16 cellular contexts compared by ENCODE assay signal in genomic region chr9:97811534-97812246, GRCh38. TPM values are rescaled to one million over a fixed set of nuclear protein-coding genes. Genes with fewer than 3 reads are reported as not detected.
DNase-seq lines count a peak whose midpoint lies in the region; ATAC-seq, FAIRE-seq and TF ChIP-seq lines count a peak whose summit lies in the region.
"Had no signal": no experiment of that assay in that cellular context is flagged by ENCODE, and none has a peak within 500 bp of the region (broad histone marks: within the 10 kb centered on the region; RNA-seq: fewer than 3 reads in every experiment).

No MANE protein-coding gene starts in this region.

- no peaks in the 10 kb centered on the region for H3K9me1 ChIP-seq in keratinocyte (ENCODE audit: control insufficient read depth, extremely low read depth, insufficient read depth, low read length)

- no peaks in the 10 kb centered on the region for H3K4me1 Mint-ChIP-seq in activated T-helper 17 cell treated with anti-CD3 and anti-CD28 coated beads, Interleukin-2, amount 50 U/mL, for 72 hours
- H3K4me1 Mint-ChIP-seq: CD4-positive, CD25-positive, alpha-beta regulatory T cell; stimulated activated memory B cell treated with anti-CD40 and anti-IgM and Interleukin-4, amounts not matched to agents 10 μg/mL and 1 μg/mL and 100 μg/mL, for 72 hours had no signal

- H3K27ac Mint-ChIP-seq in activated T-helper 17 cell treated with anti-CD3 and anti-CD28 coated beads, Interleukin-2, amount 50 U/mL, for 72 hours = no peak overlapping the region
- H3K27ac Mint-ChIP-seq: CD4-positive, CD25-positive, alpha-beta regulatory T cell; stimulated activated memory B cell treated with anti-CD40 and anti-IgM and Interleukin-4, amounts not matched to agents 10 μg/mL and 1 μg/mL and 100 μg/mL, for 72 hours had no signal

- no peaks in the 10 kb centered on the region for H3K79me2 ChIP-seq in keratinocyte (ENCODE audit: control insufficient read depth, insufficient read depth, low read length)
- no peaks in the 10 kb centered on the region for H3K79me2 ChIP-seq in hepatocyte

- TF ChIP-seq CTCF in keratinocyte (optimal IDR thresholded peaks at IDR 0.05 in 1 of 3, IDR thresholded peaks at IDR 0.05 in 1 of 3, conservative IDR thresholded peaks at IDR 0.05 in 1 of 3; ENCODE audit: extremely low read depth in 1 of 3, insufficient read depth in 2 of 3, low read length in 3 of 3) = no peak
- TF ChIP-seq CTCF in heart right ventricle (IDR thresholded peaks at IDR 0.05) = no peak
- no peak for TF ChIP-seq CTCF in hepatocyte (IDR thresholded peaks at IDR 0.05; ENCODE audit: poor library complexity)

- WGBS in heart right ventricle, 2 donors = 67 to 74% methylated on average over 7 of the region's 7 CpGs
- 86% methylated on average over 7 of the region's 7 CpGs for WGBS in hepatocyte (ENCODE audit: low lambda C conversion rate, missing lambda C conversion rate)

- H3K36me3 ChIP-seq in keratinocyte (ENCODE audit: control insufficient read depth in 2 of 2, extremely low read depth in 1 of 2, insufficient read depth in 2 of 2, low read length in 2 of 2) = no peaks in the 10 kb centered on the region
- H3K36me3 ChIP-seq in heart right ventricle = no peaks in the 10 kb centered on the region
- H3K36me3 ChIP-seq in hepatocyte (replicated peaks; ENCODE audit: insufficient read depth, low read depth) = no peaks in the 10 kb centered on the region
- H3K36me3 ChIP-seq: cardiac muscle cell, esophagus squamous epithelium, HAP-1 had no signal

- H3K4me1 ChIP-seq in keratinocyte (ENCODE audit: control insufficient read depth, extremely low read depth, insufficient read depth, low read length) = peaks cover 49% of the 10 kb centered on the region
- H3K4me1 ChIP-seq in heart right ventricle = peaks cover 0 to 7% (median 0%) of the 10 kb centered on the region in 9 donors
- no peaks in the 10 kb centered on the region for H3K4me1 ChIP-seq in hepatocyte (ENCODE audit: insufficient read depth)
- H3K4me1 ChIP-seq: HAP-1 had no signal

- H3K4me3 Mint-ChIP-seq in activated T-helper 17 cell treated with anti-CD3 and anti-CD28 coated beads, Interleukin-2, amount 50 U/mL, for 72 hours = no peak overlapping the region
- H3K4me3 Mint-ChIP-seq: stimulated activated memory B cell treated with anti-CD40 and anti-IgM and Interleukin-4, amounts not matched to agents 10 μg/mL and 1 μg/mL and 100 μg/mL, for 72 hours had no signal

- H3K27ac ChIP-seq in keratinocyte (ENCODE audit: control insufficient read depth, insufficient read depth, low read length) (peak overlapping the region; percentile 47), heart right ventricle (no peak overlapping the region), hepatocyte (no peak overlapping the region)
- H3K27ac ChIP-seq: cardiac muscle cell, VCaP had no signal

- no peak overlapping the region for H3K9ac ChIP-seq in keratinocyte (ENCODE audit: control insufficient read depth, extremely low read depth, insufficient read depth, low read length)

- no peaks in the 10 kb centered on the region for H3K9me3 Mint-ChIP-seq in activated T-helper 17 cell treated with anti-CD3 and anti-CD28 coated beads, Interleukin-2, amount 50 U/mL, for 72 hours

- FAIRE-seq in HTR-8/SVneo (lab: Jason Lieb, UNC) (peak; percentile 57), keratinocyte (lab: Jason Lieb, UNC) (peak; percentile 93), frontal cortex (lab: Jason Lieb, UNC) (no peak)

- H3K27me3 Mint-ChIP-seq in activated T-helper 17 cell treated with anti-CD3 and anti-CD28 coated beads, Interleukin-2, amount 50 U/mL, for 72 hours = peaks cover 3% of the 10 kb centered on the region

- no peaks in the 10 kb centered on the region for H3K9me2 ChIP-seq in hepatocyte (replicated peaks; ENCODE audit: insufficient read depth)

- peak overlapping the region; percentile 47 for H3K4me2 ChIP-seq in keratinocyte (ENCODE audit: control insufficient read depth, extremely low read depth, insufficient read depth, low read depth, low read length)
- no peak overlapping the region for H3K4me2 ChIP-seq in hepatocyte

- intact Hi-C loops in heart right ventricle (cut with DNase I) = loop anchor here in 1 of 10 donors (10.0 kb wide), 1 partner anchor 67 kb away; no protein-coding TSS in a partner anchor

- no peaks in the 10 kb centered on the region for H3K9me3 ChIP-seq in keratinocyte (ENCODE audit: control insufficient read depth, low read depth, low read length)
- peaks cover 0 to 11% (median 0%) of the 10 kb centered on the region in 11 donors for H3K9me3 ChIP-seq in heart right ventricle
- H3K9me3 ChIP-seq in hepatocyte (ENCODE audit: low read depth) = no peaks in the 10 kb centered on the region
- H3K9me3 ChIP-seq: esophagus squamous epithelium, HAP-1 had no signal

- ATAC-seq in activated T-helper 17 cell treated with anti-CD3 and anti-CD28 coated beads, Interleukin-2, amount 50 U/mL, for 72 hours (replicated peaks) = peak; percentile 28
- ATAC-seq in HG03439 (IDR thresholded peaks at IDR 0.05; ENCODE audit: unreplicated experiment) (no peak), heart right ventricle (no peak)
- ATAC-seq: stimulated activated memory B cell treated with anti-CD40 and anti-IgM and Interleukin-4, amounts not matched to agents 10 μg/mL and 1 μg/mL and 100 μg/mL, for 72 hours had no signal

- H3K4me3 ChIP-seq in keratinocyte (ENCODE audit: control insufficient read depth in 2 of 3, extremely low read depth in 1 of 3, insufficient read depth in 2 of 3, low read depth in 1 of 3, low read length in 3 of 3) (no peak overlapping the region), heart right ventricle (no peak overlapping the region), hepatocyte (no peak overlapping the region)
- H3K4me3 ChIP-seq: cardiac muscle cell, esophagus squamous epithelium, HAP-1 had no signal

- DNase-seq in DMS79 (lab: John Stamatoyannopoulos, UW) (peak; percentile 18), HTR-8/SVneo (ENCODE audit: insufficient read length, low spot score) (peak; percentile 41), keratinocyte (ENCODE audit: low read depth, low spot score) (peak; percentile 41), heart right ventricle (no peak), hepatocyte (ENCODE audit: low spot score) (no peak), frontal cortex (ENCODE audit: low spot score in 2 of 2) (no peak)
- DNase-seq: activated T-cell treated with anti-CD3 and anti-CD28 coated beads, Interleukin-2, amount 50 U/mL, for 1 hour; CD4-positive, CD25-positive, alpha-beta regulatory T cell; esophagus squamous epithelium; nucleus accumbens had no signal

- peak overlapping the region; percentile 36 for H2AFZ ChIP-seq in keratinocyte (ENCODE audit: control insufficient read depth, low read length)
- H2AFZ ChIP-seq in hepatocyte = no peak overlapping the region

- dilution Hi-C loops in keratinocyte (cut with MboI; ENCODE audit: extremely low pct_ligation_motif_present, low sequenced_read_pairs) = no loop called here

- no peaks in the 10 kb centered on the region for H4K20me1 ChIP-seq in keratinocyte (ENCODE audit: control insufficient read depth, extremely low read depth, insufficient read depth, low read length)
- H4K20me1 ChIP-seq in hepatocyte (ENCODE audit: insufficient read depth, poor library complexity, severe bottlenecking) = no peaks in the 10 kb centered on the region

- no peaks in the 10 kb centered on the region for H3K27me3 ChIP-seq in keratinocyte (ENCODE audit: control insufficient read depth, extremely low read depth, insufficient read depth, low read length)
- H3K27me3 ChIP-seq in heart right ventricle = peaks cover 0 to 22% (median 7%) of the 10 kb centered on the region in 7 donors
- H3K27me3 ChIP-seq in hepatocyte = peaks cover 13% of the 10 kb centered on the region

- no peaks in the 10 kb centered on the region for H3K36me3 Mint-ChIP-seq in activated T-helper 17 cell treated with anti-CD3 and anti-CD28 coated beads, Interleukin-2, amount 50 U/mL, for 72 hours (ENCODE audit: low read depth)
- H3K36me3 Mint-ChIP-seq: CD4-positive, CD25-positive, alpha-beta regulatory T cell; stimulated activated memory B cell treated with anti-CD40 and anti-IgM and Interleukin-4, amounts not matched to agents 10 μg/mL and 1 μg/mL and 100 μg/mL, for 72 hours had no signal

RNA-seq across cellular contexts. Expression of gene FOXE1, which starts 41.3 kb away (rescaled TPM):
- not detected for total RNA-seq in activated T-helper 17 cell treated with anti-CD3 and anti-CD28 coated beads, Interleukin-2, amount 50 U/mL, for 72 hours
- polyA plus RNA-seq in keratinocyte (0.97 to 1.9 TPM (median 1.1 TPM) in 3 replicates), heart right ventricle (not detected), hepatocyte (0.99 and 3.7 TPM in 2 replicates)
- 2.5 TPM for polyA plus RNA-seq in keratinocyte (2011; ENCODE audit: low read depth)
- polyA plus RNA-seq in keratinocyte (2011; cell fraction: cytosol; rRNA removed) = 1.1 and 1.4 TPM in 2 replicates
- 3.1 and 4.7 TPM in 2 replicates for polyA plus RNA-seq in keratinocyte (2011; cell fraction: nucleus; rRNA removed)
- 1.9 and 2.1 TPM in 2 replicates for polyA plus RNA-seq in keratinocyte (2012; ENCODE audit: low replicate concordance)
- 0.58 to 1.0 TPM (median 0.92 TPM) in 3 replicates for polyA minus RNA-seq in keratinocyte
- 3.6 TPM for polyA minus RNA-seq in keratinocyte (2011; cell fraction: cytosol; rRNA and poly(A)+ RNA removed)
- 3.6 and 5.1 TPM in 2 replicates for polyA minus RNA-seq in keratinocyte (2011; cell fraction: nucleus; rRNA and poly(A)+ RNA removed)
- total RNA-seq in heart right ventricle (not detected), hepatocyte (0.67 and 0.88 TPM in 2 replicates), frontal cortex (not detected)
- total RNA-seq: cardiac muscle cell; CD4-positive, CD25-positive, alpha-beta regulatory T cell had no signal
- polyA plus RNA-seq: cardiac muscle cell; CD4-positive, CD25-positive, alpha-beta regulatory T cell had no signal

Comparison
In these comparisons a context has a peak if more than half of its experiments do, and no peak if none do; other contexts are left out.
1. DNase-seq: peak in DMS79 (single experiment), HTR-8/SVneo (single experiment) and keratinocyte (single experiment); none in heart right ventricle (0 of 2), hepatocyte (single experiment) and frontal cortex (0 of 2).